8 cellular contexts compared by ENCODE assay signal in the genomic region with DNA sequence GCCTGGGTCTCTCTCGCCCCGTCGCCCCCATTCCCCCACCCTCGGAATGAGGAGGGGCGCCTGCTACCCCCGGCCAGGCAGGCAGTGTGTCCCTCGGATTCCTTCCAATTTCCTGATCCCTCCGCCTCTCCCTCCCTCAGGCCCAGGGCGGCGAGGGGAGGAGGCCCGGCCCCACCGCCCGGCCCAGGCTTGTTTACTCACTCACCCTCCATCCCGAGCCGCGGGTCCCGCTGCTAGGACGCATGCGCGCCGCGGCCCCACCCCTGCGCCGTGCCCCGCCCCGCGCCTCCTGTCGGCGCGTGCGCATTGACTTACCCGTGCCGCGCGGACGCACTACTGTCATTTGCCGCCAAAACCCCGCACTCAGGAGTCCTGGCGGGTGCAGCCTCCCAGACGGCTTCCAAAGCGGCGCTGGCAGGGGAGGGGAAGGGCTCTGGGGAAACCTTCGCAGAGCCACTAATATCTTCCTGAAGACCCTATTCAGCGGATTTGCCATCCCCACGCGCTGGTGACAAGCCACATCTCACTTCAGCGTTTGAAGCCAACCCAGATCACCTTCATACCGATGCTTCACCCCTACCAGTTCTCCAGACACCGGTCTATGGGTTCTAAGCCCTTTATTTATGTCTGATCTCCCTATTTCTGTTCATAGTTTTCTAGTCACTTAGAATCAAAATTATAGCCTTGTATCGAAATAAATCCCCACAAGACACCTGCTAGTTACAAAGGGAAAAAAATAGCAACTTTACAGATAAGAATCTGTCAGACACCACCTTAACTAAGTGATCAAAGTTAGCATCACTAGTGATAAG. TPM values are rescaled to one million over a fixed set of nuclear protein-coding genes. Genes with fewer than 3 reads are reported as not detected.
DNase-seq lines count a peak whose midpoint lies in the region; ATAC-seq and TF ChIP-seq lines count a peak whose summit lies in the region.

A gene (minus strand): TSS at position 235 of the 812 bp plus-strand sequence. CDS start 16,099 bp downstream, outside the sequence.

- no peak for TF ChIP-seq RAD21 in liver (IDR thresholded peaks at IDR 0.05)

- H3K36me3 Mint-ChIP-seq in activated CD4-positive, alpha-beta memory T cell treated with anti-CD3 and anti-CD28 coated beads for 36 hours: peaks cover 2% of the 10 kb centered on the region

- no peaks in the 10 kb centered on the region; the same call in 1 of the 2 replicates for H4K20me1 ChIP-seq in BLaER1

- DNase-seq in NCI-H82 treated with DMSO at 0.1 percent for 48 hours (lab: John Stamatoyannopoulos, UW; ENCODE audit: unreplicated experiment) (peak; percentile 80), dermis microvascular lymphatic vessel endothelial cell (ENCODE audit: low read depth in 2 of 2) (peak; percentile 72 to 92)
- peak; percentile 95 for DNase-seq in activated CD4-positive, alpha-beta memory T cell treated with anti-CD3 and anti-CD28 coated beads for 36 hours
- peak; percentile 90 for DNase-seq in stimulated activated CD4-positive, alpha-beta T cell treated with anti-CD3 and anti-CD28 coated beads, Interleukin-4, amount 100 ng/mL, for 1 hour

- H3K4me3 ChIP-seq in BLaER1: peak within 1 kb of the TSS; percentile 75
- peak within 1 kb of the TSS; percentile 68 to 91 (median 75) for H3K4me3 ChIP-seq in liver (ENCODE audit: low read depth in 1 of 3, low read length in 3 of 3)

- peak within 1 kb of the TSS; percentile 94 for H3K27ac Mint-ChIP-seq in activated CD4-positive, alpha-beta memory T cell treated with anti-CD3 and anti-CD28 coated beads for 36 hours

- CTCF ChIA-PET in activated CD4-positive, alpha-beta memory T cell treated with anti-CD3 and anti-CD28 coated beads for 36 hours (lab: Charles Lee): interaction anchor here (1.4 kb wide), 1 partner anchor 19 kb away, joined by 4 read pairs; no protein-coding TSS in a partner anchor

- H3K9ac ChIP-seq in BLaER1: peak within 1 kb of the TSS; percentile 81
- peak within 1 kb of the TSS; percentile 60 to 82 for H3K9ac ChIP-seq in liver (ENCODE audit: low read depth in 1 of 2, low read length in 2 of 2)

- POLR2A ChIA-PET in activated CD4-positive, alpha-beta memory T cell treated with anti-CD3 and anti-CD28 coated beads for 36 hours (lab: Charles Lee): interaction anchor here (1.3 kb wide), 1 partner anchor 136 kb away, joined by 4 read pairs; a partner anchor contains a TSS

- ATAC-seq in GM19328 (IDR thresholded peaks at IDR 0.05; ENCODE audit: unreplicated experiment) (peak; percentile 79), HG03565 (IDR thresholded peaks at IDR 0.05; ENCODE audit: unreplicated experiment) (peak; percentile 75)

- H3K4me1 Mint-ChIP-seq in activated CD4-positive, alpha-beta memory T cell treated with anti-CD3 and anti-CD28 coated beads for 36 hours (ENCODE audit: low read depth): peaks cover 20% of the 10 kb centered on the region

- H3K9me3 ChIP-seq in BLaER1 (no peaks in the 10 kb centered on the region), liver (ENCODE audit: control insufficient read depth in 4 of 4, low read length in 3 of 4) (no peaks in the 10 kb centered on the region)

- intact Hi-C loops in activated CD4-positive, alpha-beta memory T cell treated with anti-CD3 and anti-CD28 coated beads for 36 hours (cut with micrococcal nuclease): loop anchor here (1.0 to 2.0 kb wide), 3 partner anchors 40 to 136 kb away; a partner anchor contains a TSS

- H3K27me3 ChIP-seq in BLaER1 (no peaks in the 10 kb centered on the region), liver (ENCODE audit: control insufficient read depth in 4 of 4, insufficient read depth in 4 of 4, low read length in 3 of 4) (no peaks in the 10 kb centered on the region)

- peak; percentile 9 for TF ChIP-seq CTCF in liver (IDR thresholded peaks at IDR 0.05; ENCODE audit: low read depth, low read length, missing input control)

- H3K36me3 ChIP-seq in BLaER1: peaks cover 3% of the 10 kb centered on the region; the same call in 1 of the 2 replicates
- H3K36me3 ChIP-seq in liver (ENCODE audit: control insufficient read depth in 4 of 4, insufficient read depth in 3 of 4, low read depth in 1 of 4, low read length in 3 of 4): no peaks in the 10 kb centered on the region

- H3K27ac ChIP-seq in BLaER1 (peak within 1 kb of the TSS; percentile 69), liver (ENCODE audit: low read depth in 1 of 2, low read length in 2 of 2) (peak within 1 kb of the TSS; percentile 88 to 93)

- no peaks in the 10 kb centered on the region for H3K9me3 Mint-ChIP-seq in activated CD4-positive, alpha-beta memory T cell treated with anti-CD3 and anti-CD28 coated beads for 36 hours

- H3K4me3 Mint-ChIP-seq in activated CD4-positive, alpha-beta memory T cell treated with anti-CD3 and anti-CD28 coated beads for 36 hours: peak within 1 kb of the TSS; percentile 95

- peak within 1 kb of the TSS; percentile 91 for H3K4me2 ChIP-seq in BLaER1

- WGBS in liver: 6% methylated on average over 50 of the region's 50 CpGs

- H3K4me1 ChIP-seq in BLaER1: peaks cover 24% of the 10 kb centered on the region
- peaks cover 12 to 41% (median 37%) of the 10 kb centered on the region in 4 donors for H3K4me1 ChIP-seq in liver (ENCODE audit: control insufficient read depth in 4 of 4, insufficient read depth in 4 of 4, low read length in 3 of 4)

- peaks cover 8% of the 10 kb centered on the region for H3K27me3 Mint-ChIP-seq in activated CD4-positive, alpha-beta memory T cell treated with anti-CD3 and anti-CD28 coated beads for 36 hours

TF ChIP-seq in liver, 16 proteins besides CTCF, POLR2A, EP300 and RAD21:
- TF ChIP-seq FOXA1 (IDR thresholded peaks at IDR 0.05): peak; percentile 71
- TF ChIP-seq TAF1 (conservative IDR thresholded peaks at IDR 0.05): no peak
- no peak for TF ChIP-seq GABPA (IDR thresholded peaks at IDR 0.05 in 1 of 2, conservative IDR thresholded peaks at IDR 0.05 in 1 of 2)
- TF ChIP-seq, protein P1, sequence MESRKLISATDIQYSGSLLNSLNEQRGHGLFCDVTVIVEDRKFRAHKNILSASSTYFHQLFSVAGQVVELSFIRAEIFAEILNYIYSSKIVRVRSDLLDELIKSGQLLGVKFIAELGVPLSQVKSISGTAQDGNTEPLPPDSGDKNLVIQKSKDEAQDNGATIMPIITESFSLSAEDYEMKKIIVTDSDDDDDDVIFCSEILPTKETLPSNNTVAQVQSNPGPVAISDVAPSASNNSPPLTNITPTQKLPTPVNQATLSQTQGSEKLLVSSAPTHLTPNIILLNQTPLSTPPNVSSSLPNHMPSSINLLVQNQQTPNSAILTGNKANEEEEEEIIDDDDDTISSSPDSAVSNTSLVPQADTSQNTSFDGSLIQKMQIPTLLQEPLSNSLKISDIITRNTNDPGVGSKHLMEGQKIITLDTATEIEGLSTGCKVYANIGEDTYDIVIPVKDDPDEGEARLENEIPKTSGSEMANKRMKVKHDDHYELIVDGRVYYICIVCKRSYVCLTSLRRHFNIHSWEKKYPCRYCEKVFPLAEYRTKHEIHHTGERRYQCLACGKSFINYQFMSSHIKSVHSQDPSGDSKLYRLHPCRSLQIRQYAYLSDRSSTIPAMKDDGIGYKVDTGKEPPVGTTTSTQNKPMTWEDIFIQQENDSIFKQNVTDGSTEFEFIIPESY (IDR thresholded peaks at IDR 0.05): no peak
- TF ChIP-seq NR2F2 (IDR thresholded peaks at IDR 0.05): no peak
- TF ChIP-seq, protein P2, sequence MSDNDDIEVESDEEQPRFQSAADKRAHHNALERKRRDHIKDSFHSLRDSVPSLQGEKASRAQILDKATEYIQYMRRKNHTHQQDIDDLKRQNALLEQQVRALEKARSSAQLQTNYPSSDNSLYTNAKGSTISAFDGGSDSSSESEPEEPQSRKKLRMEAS (IDR thresholded peaks at IDR 0.05): peak; percentile 60
- no peak for TF ChIP-seq EGR1 (IDR thresholded peaks at IDR 0.05; ENCODE audit: low read depth in 2 of 2)
- TF ChIP-seq HNF4A (conservative IDR thresholded peaks at IDR 0.05): no peak
- TF ChIP-seq, protein P3, sequence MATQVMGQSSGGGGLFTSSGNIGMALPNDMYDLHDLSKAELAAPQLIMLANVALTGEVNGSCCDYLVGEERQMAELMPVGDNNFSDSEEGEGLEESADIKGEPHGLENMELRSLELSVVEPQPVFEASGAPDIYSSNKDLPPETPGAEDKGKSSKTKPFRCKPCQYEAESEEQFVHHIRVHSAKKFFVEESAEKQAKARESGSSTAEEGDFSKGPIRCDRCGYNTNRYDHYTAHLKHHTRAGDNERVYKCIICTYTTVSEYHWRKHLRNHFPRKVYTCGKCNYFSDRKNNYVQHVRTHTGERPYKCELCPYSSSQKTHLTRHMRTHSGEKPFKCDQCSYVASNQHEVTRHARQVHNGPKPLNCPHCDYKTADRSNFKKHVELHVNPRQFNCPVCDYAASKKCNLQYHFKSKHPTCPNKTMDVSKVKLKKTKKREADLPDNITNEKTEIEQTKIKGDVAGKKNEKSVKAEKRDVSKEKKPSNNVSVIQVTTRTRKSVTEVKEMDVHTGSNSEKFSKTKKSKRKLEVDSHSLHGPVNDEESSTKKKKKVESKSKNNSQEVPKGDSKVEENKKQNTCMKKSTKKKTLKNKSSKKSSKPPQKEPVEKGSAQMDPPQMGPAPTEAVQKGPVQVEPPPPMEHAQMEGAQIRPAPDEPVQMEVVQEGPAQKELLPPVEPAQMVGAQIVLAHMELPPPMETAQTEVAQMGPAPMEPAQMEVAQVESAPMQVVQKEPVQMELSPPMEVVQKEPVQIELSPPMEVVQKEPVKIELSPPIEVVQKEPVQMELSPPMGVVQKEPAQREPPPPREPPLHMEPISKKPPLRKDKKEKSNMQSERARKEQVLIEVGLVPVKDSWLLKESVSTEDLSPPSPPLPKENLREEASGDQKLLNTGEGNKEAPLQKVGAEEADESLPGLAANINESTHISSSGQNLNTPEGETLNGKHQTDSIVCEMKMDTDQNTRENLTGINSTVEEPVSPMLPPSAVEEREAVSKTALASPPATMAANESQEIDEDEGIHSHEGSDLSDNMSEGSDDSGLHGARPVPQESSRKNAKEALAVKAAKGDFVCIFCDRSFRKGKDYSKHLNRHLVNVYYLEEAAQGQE (IDR thresholded peaks at IDR 0.05): no peak
- peak; percentile 85 for TF ChIP-seq FOXA2 (IDR thresholded peaks at IDR 0.05)
- TF ChIP-seq HNF4G (IDR thresholded peaks at IDR 0.05): no peak
- TF ChIP-seq JUND (IDR thresholded peaks at IDR 0.05): no peak
- TF ChIP-seq YY1 (IDR thresholded peaks at IDR 0.05): peak; percentile 5
- TF ChIP-seq, protein P4, sequence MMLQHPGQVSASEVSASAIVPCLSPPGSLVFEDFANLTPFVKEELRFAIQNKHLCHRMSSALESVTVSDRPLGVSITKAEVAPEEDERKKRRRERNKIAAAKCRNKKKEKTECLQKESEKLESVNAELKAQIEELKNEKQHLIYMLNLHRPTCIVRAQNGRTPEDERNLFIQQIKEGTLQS (IDR thresholded peaks at IDR 0.05): no peak
- no peak for TF ChIP-seq RXRA (IDR thresholded peaks at IDR 0.05)
- peak; percentile 19 for TF ChIP-seq SP1 (IDR thresholded peaks at IDR 0.05)
TF ChIP-seq in liver: peak in this region for 5.

RNA-seq across cellular contexts. Expression of the gene that starts here (rescaled TPM):
- total RNA-seq in activated CD4-positive, alpha-beta memory T cell treated with anti-CD3 and anti-CD28 coated beads for 36 hours: 10 to 100 TPM; 29.7 to 33.9 TPM
- total RNA-seq in dermis microvascular lymphatic vessel endothelial cell (9.8 and 11.3 TPM in 2 replicates), liver (10 to 100 TPM; 15.4 to 18.3 TPM)
- 1 to 10 TPM; 4.3 to 6.3 TPM for polyA plus RNA-seq in liver

Comparison
In these comparisons a context has a peak if more than half of its experiments do, and no peak if none do; other contexts are left out.
1. Peak in every context shown above with its lines: DNase-seq, ATAC-seq, H3K4me3 ChIP-seq and H3K27ac ChIP-seq.